Comparison of ENCODE assay signal across 8 cellular contexts in the genomic region with DNA sequence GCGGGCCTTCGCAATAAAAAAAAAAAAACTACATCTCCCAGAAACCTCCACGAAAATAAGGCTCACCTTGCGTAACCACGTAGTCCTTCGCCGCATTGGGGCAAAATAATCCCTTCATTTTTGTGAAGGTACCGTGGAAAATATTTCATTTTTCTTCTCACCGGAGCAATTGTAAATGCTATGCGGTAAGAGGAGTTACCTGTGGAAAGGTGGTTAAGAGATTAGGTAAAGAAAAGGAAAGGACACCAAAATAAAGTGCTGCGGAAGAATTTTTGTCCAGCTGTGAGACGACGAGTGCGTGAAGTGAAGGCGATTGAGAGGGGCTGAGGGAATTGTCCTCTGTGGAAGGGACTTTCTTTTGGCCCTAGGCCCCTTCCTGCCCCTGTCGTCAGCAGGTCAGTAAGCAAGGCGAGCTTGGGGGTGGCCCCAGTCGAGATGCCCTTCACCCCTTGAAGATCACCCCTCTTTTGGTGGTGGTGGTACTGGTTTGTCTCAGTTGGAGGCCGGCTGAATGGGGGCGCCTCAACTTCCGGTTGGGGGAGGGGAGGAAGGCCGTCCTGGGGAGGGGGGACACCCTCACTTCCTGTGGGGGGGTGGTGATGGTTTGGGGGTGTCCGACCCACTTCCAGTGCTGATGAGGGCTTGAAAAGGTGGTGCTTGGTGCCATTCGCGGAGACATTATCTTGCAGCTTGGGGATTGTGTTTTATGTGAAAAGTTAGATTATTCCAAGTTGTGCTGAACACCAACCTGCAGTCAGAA. TPM values are rescaled to one million over a fixed set of nuclear protein-coding genes. Genes with fewer than 3 reads are reported as not detected.
DNase-seq lines count a peak whose midpoint lies in the region; ATAC-seq and TF ChIP-seq lines count a peak whose summit lies in the region.

TSS of gene HMG20A (plus strand) at position 279 of the 760 bp plus-strand sequence. CDS start 37,520 bp downstream, outside the sequence.

- H3K9me3 ChIP-seq in breast epithelium (no peaks in the 10 kb centered on the region), smooth muscle cell (replicated peaks; ENCODE audit: low read depth) (no peaks in the 10 kb centered on the region)

- intact Hi-C loops in breast epithelium (cut with DNase I; ENCODE audit: low total_unique reads): no loop called here

- peak within 1 kb of the TSS; percentile 86 for H3K27ac ChIP-seq in VCaP
- H3K27ac ChIP-seq in breast epithelium: peak within 1 kb of the TSS; percentile 92 to 99
- peak within 1 kb of the TSS; percentile 93 for H3K27ac ChIP-seq in smooth muscle cell (ENCODE audit: low read depth)

- H3F3A ChIP-seq in smooth muscle cell (ENCODE audit: low read depth): no peaks in the 10 kb centered on the region

- H4K20me1 ChIP-seq in smooth muscle cell (ENCODE audit: low read depth): peaks cover 56% of the 10 kb centered on the region

- peak; percentile 24 for ATAC-seq in HG03060 (IDR thresholded peaks at IDR 0.05; ENCODE audit: low read depth, unreplicated experiment)

- H3K36me3 Mint-ChIP-seq in immature natural killer cell: no peaks in the 10 kb centered on the region

- peaks cover 0 to 2% (median 0%) of the 10 kb centered on the region in 6 donors for H3K9me3 Mint-ChIP-seq in immature natural killer cell

- DNase-seq in NCI-H510A treated with DMSO at 0.1 percent for 48 hours (lab: John Stamatoyannopoulos, UW): peak; percentile 61
- no peak for DNase-seq in NCI-H510A (lab: John Stamatoyannopoulos, UW)
- peak; percentile 86 for DNase-seq in NCI-H2171 (lab: John Stamatoyannopoulos, UW)
- peak; percentile 36 to 55 for DNase-seq in breast epithelium (ENCODE audit: low spot score in 2 of 2)
- peak in 1 of 3 donors; percentile 68 for DNase-seq in immature natural killer cell
- no peak for DNase-seq in smooth muscle cell (lab: John Stamatoyannopoulos, UW; ENCODE audit: unreplicated experiment)

- H3K4me3 ChIP-seq in breast epithelium: peak within 1 kb of the TSS; percentile 90 to 99 (median 98)
- peak within 1 kb of the TSS; percentile 88 for H3K4me3 ChIP-seq in smooth muscle cell

- peaks cover 10 to 25% (median 13%) of the 10 kb centered on the region in 3 donors for H3K27me3 Mint-ChIP-seq in immature natural killer cell (ENCODE audit: low read depth in 3 of 3)

- peaks cover 86% of the 10 kb centered on the region for H3K79me2 ChIP-seq in smooth muscle cell (ENCODE audit: low read depth)

- WGBS in smooth muscle cell (ENCODE audit: low lambda C conversion rate): under 1% methylated on average over 23 of the region's 25 CpGs

- H3K36me3 ChIP-seq in breast epithelium (no peaks in the 10 kb centered on the region), smooth muscle cell (ENCODE audit: low read depth) (no peaks in the 10 kb centered on the region)

- H3K4me1 ChIP-seq in breast epithelium: peaks cover 0 to 6% of the 10 kb centered on the region in 2 donors
- peaks cover 36% of the 10 kb centered on the region for H3K4me1 ChIP-seq in smooth muscle cell (ENCODE audit: low read depth)

- H3K9ac ChIP-seq in smooth muscle cell (ENCODE audit: low read depth): peak within 1 kb of the TSS; percentile 94

- H3K4me2 ChIP-seq in smooth muscle cell: peak within 1 kb of the TSS; percentile 91

- TF ChIP-seq CTCF in VCaP (conservative IDR thresholded peaks at IDR 0.05) (no peak), breast epithelium (IDR thresholded peaks at IDR 0.05) (no peak), smooth muscle cell (IDR thresholded peaks at IDR 0.05; ENCODE audit: borderline replicate concordance, insufficient read depth, poor library complexity, severe bottlenecking) (no peak)

- peak; percentile 36 for TF ChIP-seq POLR2A in breast epithelium (IDR thresholded peaks at IDR 0.05)

- peak within 1 kb of the TSS; percentile 94 to 99 (median 98) for H3K4me3 Mint-ChIP-seq in immature natural killer cell

- peak within 1 kb of the TSS; percentile 95 for H2AFZ ChIP-seq in smooth muscle cell (ENCODE audit: low read depth)

- peak within 1 kb of the TSS; percentile 93 to 99 (median 98) for H3K27ac Mint-ChIP-seq in immature natural killer cell

- H3K27me3 ChIP-seq in breast epithelium (no peaks in the 10 kb centered on the region), smooth muscle cell (ENCODE audit: low read depth) (no peaks in the 10 kb centered on the region)

- peaks cover 54 to 75% of the 10 kb centered on the region in 2 donors for H3K4me1 Mint-ChIP-seq in immature natural killer cell

RNA-seq across cellular contexts. Expression of gene HMG20A, which starts in this region (rescaled TPM):
- 10 to 100 TPM; 35.8 to 48.2 (median 46.4) TPM for total RNA-seq in breast epithelium
- 10 to 100 TPM; 26.8 to 56.2 (median 53.1) TPM for polyA plus RNA-seq in immature natural killer cell
- total RNA-seq in smooth muscle cell: 30.2 and 40.3 TPM in 2 replicates
- polyA plus RNA-seq in smooth muscle cell: 20.5 and 22.9 TPM in 2 replicates

Comparison
In these comparisons a context has a peak if more than half of its experiments do, and no peak if none do; other contexts are left out.
1. DNase-seq: peak in NCI-H510A treated with DMSO at 0.1 percent for 48 hours (single experiment), NCI-H2171 (single experiment) and breast epithelium (2 of 2); none in NCI-H510A (single experiment) and smooth muscle cell (single experiment).
2. Peak in every context shown above with its lines, with median percentiles within 50 percentile points of each other: H3K27ac ChIP-seq.